Comparison of ENCODE assay signal across 12 cellular contexts in genomic region chr17:39666601-39667261, GRCh38. TPM values are rescaled to one million over a fixed set of nuclear protein-coding genes. Genes with fewer than 3 reads are reported as not detected.
DNase-seq lines count a peak whose midpoint lies in the region; ATAC-seq and TF ChIP-seq lines count a peak whose summit lies in the region.
"Had no signal": no experiment of that assay in that cellular context is flagged by ENCODE, and none has a peak within 500 bp of the region (broad histone marks: within the 10 kb centered on the region; RNA-seq: fewer than 3 reads in every experiment).

No MANE protein-coding gene starts in this region.

- H3K9ac ChIP-seq in BLaER1 (no peak overlapping the region), OCI-LY3 (ENCODE audit: low read length) (peak overlapping the region; percentile 68; the same call in 1 of the 2 replicates)

- H3K4me2 ChIP-seq in BLaER1: peak overlapping the region; percentile 86
- peak overlapping the region; percentile 90 for H3K4me2 ChIP-seq in OCI-LY3 (ENCODE audit: low read length)

- H3K27me3 ChIP-seq in BLaER1 (peaks cover 53% of the 10 kb centered on the region), OCI-LY3 (ENCODE audit: low read depth, low read length) (peaks cover 6% of the 10 kb centered on the region)

- H3K36me3 ChIP-seq in BLaER1 (peaks cover 10% of the 10 kb centered on the region), OCI-LY3 (replicated peaks; ENCODE audit: low read depth, low read length) (no peaks in the 10 kb centered on the region)
- H3K36me3 ChIP-seq: prostate gland had no signal

- H3K9me3 ChIP-seq in BLaER1 (no peaks in the 10 kb centered on the region), OCI-LY3 (ENCODE audit: insufficient read depth, low read length) (no peaks in the 10 kb centered on the region)
- H3K9me3 ChIP-seq: prostate gland had no signal

- ATAC-seq in Right ventricle myocardium superior (ENCODE audit: poor library complexity) (peak; percentile 38), GM18505 (IDR thresholded peaks at IDR 0.05; ENCODE audit: unreplicated experiment) (no peak), GM21528 (IDR thresholded peaks at IDR 0.05; ENCODE audit: low FRiP score, unreplicated experiment) (no peak)
- ATAC-seq: activated CD4-positive, alpha-beta T cell treated with anti-CD3 and anti-CD28 coated beads for 36 hours had no signal

- H3K4me1 ChIP-seq in BLaER1 (peaks cover 79% of the 10 kb centered on the region), OCI-LY3 (ENCODE audit: low read length) (peaks cover 43% of the 10 kb centered on the region)

- H3K4me3 ChIP-seq in BLaER1: peak overlapping the region; percentile 14; the same call in 1 of the 2 replicates
- peak overlapping the region; percentile 77; the same call in 1 of the 2 replicates for H3K4me3 ChIP-seq in OCI-LY3 (ENCODE audit: low read length)

- TF ChIP-seq CTCF in OCI-LY3 (IDR thresholded peaks at IDR 0.05; ENCODE audit: low read depth, low read length): no peak

- peaks cover 41% of the 10 kb centered on the region for H4K20me1 ChIP-seq in BLaER1
- no peaks in the 10 kb centered on the region for H4K20me1 ChIP-seq in OCI-LY3 (ENCODE audit: insufficient read depth, low read length)

- H3K79me2 ChIP-seq in OCI-LY3 (ENCODE audit: low read length): no peaks in the 10 kb centered on the region

- peak; percentile 86 for DNase-seq in Right ventricle myocardium superior
- DNase-seq in nucleus accumbens (lab: John Stamatoyannopoulos, UW): peak in 43 of 56 donors; percentile 22 to 85 (median 44)
- no peak for DNase-seq in SIG-M5 treated with dmso at 0.1 percent for 504 hours (lab: John Stamatoyannopoulos, UW; ENCODE audit: unreplicated experiment)
- no peak for DNase-seq in HuH-7 (ENCODE audit: low spot score)
- DNase-seq: activated CD4-positive, alpha-beta T cell treated with anti-CD3 and anti-CD28 coated beads for 36 hours; IMR-90; NCI-H526 treated with DMSO at 0.1 percent for 48 hours had no signal

- intact Hi-C loops in Right ventricle myocardium superior (cut with DNase I): no loop called here

- no peak for TF ChIP-seq POLR2A in GM18505 (IDR thresholded peaks at IDR 0.05; ENCODE audit: borderline replicate concordance, extremely low read depth, insufficient read depth, insufficient read length)

- no peak overlapping the region for H3K27ac ChIP-seq in BLaER1
- no peak overlapping the region for H3K27ac ChIP-seq in OCI-LY3 (ENCODE audit: low read length)
- H3K27ac ChIP-seq: prostate gland had no signal

- H2AFZ ChIP-seq in OCI-LY3 (ENCODE audit: low read depth, low read length): no peak overlapping the region

RNA-seq across cellular contexts. Expression of gene PNMT, which starts 1.5 kb away (rescaled TPM):
- 7.1 TPM for total RNA-seq in Right ventricle myocardium superior
- total RNA-seq: activated CD4-positive, alpha-beta T cell treated with anti-CD3 and anti-CD28 coated beads for 36 hours; IMR-90 had no signal

RNA-seq across cellular contexts. Expression of gene TCAP, which starts 1.6 kb away (rescaled TPM):
- total RNA-seq in Right ventricle myocardium superior: 5,900 TPM

RNA-seq across cellular contexts. Expression of gene PGAP3, which starts 21.1 kb away (rescaled TPM):
- 10.0 TPM for total RNA-seq in Right ventricle myocardium superior

RNA-seq across cellular contexts. Expression of gene STARD3, which starts 29.8 kb away (rescaled TPM):
- total RNA-seq in Right ventricle myocardium superior: 13.9 TPM

RNA-seq across cellular contexts. Expression of gene ERBB2, which starts 33.1 kb away (rescaled TPM):
- 64.2 TPM for total RNA-seq in Right ventricle myocardium superior

Comparison
In these comparisons a context has a peak if more than half of its experiments do, and no peak if none do; other contexts are left out.
1. DNase-seq: peak in Right ventricle myocardium superior (single experiment) and nucleus accumbens (43 of 56); none in SIG-M5 treated with dmso at 0.1 percent for 504 hours (single experiment) and HuH-7 (single experiment).